ENCODE assay signal across 8 cellular contexts in the genomic region with DNA sequence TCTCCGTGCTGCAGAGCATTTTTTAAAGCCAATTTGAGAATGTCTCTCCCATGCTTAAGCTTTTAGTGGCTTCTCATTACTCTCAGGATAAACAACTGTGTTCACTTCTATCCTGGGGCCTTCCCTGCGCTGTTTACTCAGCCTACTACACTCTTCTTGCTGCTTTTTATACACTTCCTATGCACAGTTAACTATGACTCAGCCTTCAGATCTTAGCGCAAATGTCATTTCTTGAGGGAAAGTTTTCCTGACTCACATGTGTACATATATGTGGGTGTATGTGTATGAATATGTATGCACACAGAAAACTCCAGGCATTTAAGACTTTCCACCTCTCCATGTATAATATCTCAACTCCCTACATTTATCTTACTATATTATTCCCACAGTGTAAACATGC. TPM values are rescaled to one million over a fixed set of nuclear protein-coding genes. Genes with fewer than 3 reads are reported as not detected.
A peak's percentile ranks its signal among the peaks of the same experiment; 100 is the strongest.
DNase-seq lines count a peak whose midpoint lies in the region; ATAC-seq, FAIRE-seq and TF ChIP-seq lines count a peak whose summit lies in the region.

No MANE protein-coding gene starts in this region.

- intact Hi-C loops in HepG2 (cut with micrococcal nuclease; ENCODE audit: unreplicated experiment): no loop called here

- no peak overlapping the region for H2AFZ ChIP-seq in HepG2 (ENCODE audit: low read length)

- no peak overlapping the region for H3K4me3 ChIP-seq in HepG2 (replicated peaks in 1 of 3; ENCODE audit: insufficient read depth in 1 of 3, low read depth in 2 of 3, low read length in 3 of 3)

- H4K20me1 ChIP-seq in HepG2 (ENCODE audit: insufficient read depth, low read length): no peaks in the 10 kb centered on the region

- H3K4me1 Mint-ChIP-seq in activated CD8-positive, alpha-beta T cell treated with anti-CD3 and anti-CD28 coated beads, Interleukin-2, amount 10 ng/mL, durations not matched to agents 7 days and 5 days (ENCODE audit: low read depth): peaks cover 19% of the 10 kb centered on the region

- H3K9me3 ChIP-seq in HepG2 (ENCODE audit: low read length): no peaks in the 10 kb centered on the region

- H3K4me2 ChIP-seq in HepG2 (ENCODE audit: low read depth, low read length): no peak overlapping the region

- H3K36me3 Mint-ChIP-seq in activated CD8-positive, alpha-beta T cell treated with anti-CD3 and anti-CD28 coated beads, Interleukin-2, amount 10 ng/mL, durations not matched to agents 7 days and 5 days (ENCODE audit: low read depth): no peaks in the 10 kb centered on the region

- no peak for TF ChIP-seq POLR2A in HepG2 (IDR thresholded peaks at IDR 0.05; ENCODE audit: insufficient read depth in 1 of 2, low read depth in 2 of 2, low read length in 2 of 2)

- no peaks in the 10 kb centered on the region; a peak in 1 of 5 replicates for H3K36me3 ChIP-seq in HepG2 (replicated peaks in 1 of 2; ENCODE audit: control insufficient read depth in 1 of 2, insufficient read depth in 2 of 2, low read length in 2 of 2)

- no peak for TF ChIP-seq CTCF in HepG2 (CRISPR knock-in tag; IDR thresholded peaks at IDR 0.05)

- no peak for TF ChIP-seq RAD21 in HepG2 (CRISPR knock-in tag; IDR thresholded peaks at IDR 0.05)

- in situ Hi-C loops in HepG2 (cut with HindIII; ENCODE audit: extremely low pct_ligation_motif_present, low pct_unique_long_range_greater_than_20kb): no loop called here

- CTCF ChIA-PET in activated CD8-positive, alpha-beta T cell treated with anti-CD3 and anti-CD28 coated beads, Interleukin-2, amount 10 ng/mL, durations not matched to agents 7 days and 5 days (lab: Charles Lee): interaction anchor here (0.9 kb wide), 1 partner anchor 164 kb away, joined by 3 read pairs; no protein-coding TSS in a partner anchor
- CTCF ChIA-PET in HepG2 (lab: Yijun Ruan, JAX; ENCODE audit: low intra/inter-chr PET ratio, low total read pairs): no interaction called here

- H3K27me3 Mint-ChIP-seq in activated CD8-positive, alpha-beta T cell treated with anti-CD3 and anti-CD28 coated beads, Interleukin-2, amount 10 ng/mL, durations not matched to agents 7 days and 5 days (ENCODE audit: low read depth): no peaks in the 10 kb centered on the region

- H3K27me3 ChIP-seq in HepG2 (ENCODE audit: control insufficient read depth in 1 of 2, insufficient read depth in 2 of 2, low read length in 2 of 2): no peaks in the 10 kb centered on the region

- DNase-seq in EH (ENCODE audit: low read depth): peak; percentile 80
- no peak for DNase-seq in activated CD8-positive, alpha-beta T cell treated with anti-CD3 and anti-CD28 coated beads, Interleukin-2, amount 10 ng/mL, durations not matched to agents 7 days and 5 days
- no peak for DNase-seq in HepG2 (ENCODE audit: low spot score)
- DNase-seq in medulla oblongata (ENCODE audit: extremely low spot score): no peak
- no peak for DNase-seq in NAMALWA (ENCODE audit: low spot score)
- DNase-seq in NCI-H2107 treated with DMSO at 0.1 percent for 48 hours (lab: John Stamatoyannopoulos, UW; ENCODE audit: unreplicated experiment): no peak

- H3K4me3 Mint-ChIP-seq in activated CD8-positive, alpha-beta T cell treated with anti-CD3 and anti-CD28 coated beads, Interleukin-2, amount 10 ng/mL, durations not matched to agents 7 days and 5 days: no peak overlapping the region

- H3K27ac Mint-ChIP-seq in activated CD8-positive, alpha-beta T cell treated with anti-CD3 and anti-CD28 coated beads, Interleukin-2, amount 10 ng/mL, durations not matched to agents 7 days and 5 days: no peak overlapping the region

- no peak overlapping the region for H3K27ac ChIP-seq in HepG2 (ENCODE audit: extremely low read length, insufficient read depth, low read length)

- H3K9me3 Mint-ChIP-seq in activated CD8-positive, alpha-beta T cell treated with anti-CD3 and anti-CD28 coated beads, Interleukin-2, amount 10 ng/mL, durations not matched to agents 7 days and 5 days (ENCODE audit: insufficient read depth): no peaks in the 10 kb centered on the region

- no TSS peak for BruUV-seq in HepG2 (replicated peaks; lab: Mats Ljungman, UMichigan)

- H3K79me2 ChIP-seq in HepG2 (ENCODE audit: insufficient read depth, low read length): peaks cover 85% of the 10 kb centered on the region

- TF ChIP-seq EP300 in HepG2 (IDR thresholded peaks at IDR 0.05; ENCODE audit: low read depth in 2 of 2, low read length in 2 of 2) (no peak), HepG2 (CRISPR knock-in tag; IDR thresholded peaks at IDR 0.05; ENCODE audit: borderline replicate concordance) (no peak)

- no peak for FAIRE-seq in HepG2 (lab: Jason Lieb, UNC)

- POLR2A ChIA-PET in activated CD8-positive, alpha-beta T cell treated with anti-CD3 and anti-CD28 coated beads, Interleukin-2, amount 10 ng/mL, durations not matched to agents 7 days and 5 days (lab: Charles Lee): interaction anchor here (0.7 kb wide), 1 partner anchor 9 kb away, joined by 4 read pairs; no protein-coding TSS in a partner anchor
- POLR2A ChIA-PET in HepG2 (lab: Yijun Ruan, JAX): no interaction called here

- WGBS in HepG2 (ENCODE audit: low lambda C conversion rate): 54% methylated on average over 3 of the region's 3 CpGs

- peaks cover 38% of the 10 kb centered on the region for H3K4me1 ChIP-seq in HepG2 (ENCODE audit: insufficient read depth, low read length)

- ATAC-seq in HG02852 (IDR thresholded peaks at IDR 0.05; ENCODE audit: unreplicated experiment): peak; percentile 85
- ATAC-seq in activated CD8-positive, alpha-beta T cell treated with anti-CD3 and anti-CD28 coated beads, Interleukin-2, amount 10 ng/mL, durations not matched to agents 7 days and 5 days: peak; percentile 42
- ATAC-seq in HepG2: peak; percentile 47; the same call in 1 of the 3 replicates
- ATAC-seq in GM21526 (IDR thresholded peaks at IDR 0.05; ENCODE audit: low FRiP score, unreplicated experiment): no peak

- no peak overlapping the region for H3K9ac ChIP-seq in HepG2 (ENCODE audit: insufficient read depth, low read depth, low read length)

TF ChIP-seq in HepG2, 621 proteins besides CTCF, POLR2A, EP300 and RAD21 (continues in another document):
- no peak for TF ChIP-seq ISL2 (CRISPR knock-in tag; IDR thresholded peaks at IDR 0.05)

RNA-seq across cellular contexts. Expression of gene THAP12, which starts 9.8 kb away (rescaled TPM):
- 10 to 100 TPM; 50.8 to 53.1 TPM for total RNA-seq in activated CD8-positive, alpha-beta T cell treated with anti-CD3 and anti-CD28 coated beads, Interleukin-2, amount 10 ng/mL, durations not matched to agents 7 days and 5 days
- total RNA-seq in HepG2 (2016; rRNA removed; fragmentation: Illumina TruSeq; extraction: Trizol): 51.3 and 74.3 TPM in 2 replicates
- 12.1 and 16.8 TPM in 2 replicates for total RNA-seq in HepG2 (2016; cell fraction: cytosol; rRNA removed; fragmentation: Illumina TruSeq; extraction: Trizol; ENCODE audit: low read depth)
- total RNA-seq in HepG2 (2016; cell fraction: insoluble cytoplasmic fraction; rRNA removed; fragmentation: Illumina TruSeq; extraction: Trizol): 50.5 and 71.4 TPM in 2 replicates
- 60.5 and 71.9 TPM in 2 replicates for total RNA-seq in HepG2 (2016; cell fraction: membrane; rRNA removed; fragmentation: Illumina TruSeq; extraction: Trizol)
- total RNA-seq in HepG2 (2016; cell fraction: nucleus; rRNA removed; fragmentation: Illumina TruSeq; extraction: Trizol): 32.5 and 35.7 TPM in 2 replicates
- 14.8 and 18.8 TPM in 2 replicates for polyA plus RNA-seq in HepG2 (2011; rRNA removed)
- 7.0 and 12.9 TPM in 2 replicates for polyA plus RNA-seq in HepG2 (2011; cell fraction: cytosol; rRNA removed)
- polyA plus RNA-seq in HepG2 (2011; cell fraction: nucleus; rRNA removed): 4.3 and 5.7 TPM in 2 replicates
- 21.7 and 26.2 TPM in 2 replicates for polyA plus RNA-seq in HepG2 (2012)
- polyA plus RNA-seq in HepG2 (2016; cell fraction: cytosol; fragmentation: Illumina TruSeq; extraction: Trizol; ENCODE audit: low read depth): 14.2 and 14.3 TPM in 2 replicates
- 60.0 and 64.8 TPM in 2 replicates for polyA plus RNA-seq in HepG2 (2016; cell fraction: insoluble cytoplasmic fraction; fragmentation: Illumina TruSeq; extraction: Trizol; ENCODE audit: low read depth)
- polyA plus RNA-seq in HepG2 (2016; cell fraction: membrane; fragmentation: Illumina TruSeq; extraction: Trizol; ENCODE audit: low read depth): 44.9 and 48.1 TPM in 2 replicates
- 36.4 and 40.3 TPM in 2 replicates for polyA plus RNA-seq in HepG2 (2016; cell fraction: nucleus; fragmentation: Illumina TruSeq; extraction: Trizol; ENCODE audit: insufficient read depth, low read depth)
- polyA minus RNA-seq in HepG2 (2011; rRNA and poly(A)+ RNA removed; ENCODE audit: low replicate concordance): 6.1 and 17.9 TPM in 2 replicates
- 11.9 and 17.2 TPM in 2 replicates for polyA minus RNA-seq in HepG2 (2011; cell fraction: cytosol; rRNA and poly(A)+ RNA removed)
- polyA minus RNA-seq in HepG2 (2011; cell fraction: nucleus; rRNA and poly(A)+ RNA removed): 28.1 and 31.5 TPM in 2 replicates

RNA-seq across cellular contexts. Expression of gene GVQW3, which starts 10.0 kb away (rescaled TPM):
- 1 to 10 TPM; 3.5 to 4.0 TPM for total RNA-seq in activated CD8-positive, alpha-beta T cell treated with anti-CD3 and anti-CD28 coated beads, Interleukin-2, amount 10 ng/mL, durations not matched to agents 7 days and 5 days
- total RNA-seq in HepG2 (2016; rRNA removed; fragmentation: Illumina TruSeq; extraction: Trizol): 2.9 and 5.6 TPM in 2 replicates
- 1.2 and 1.4 TPM in 2 replicates for total RNA-seq in HepG2 (2016; cell fraction: cytosol; rRNA removed; fragmentation: Illumina TruSeq; extraction: Trizol; ENCODE audit: low read depth)
- 4.0 and 4.7 TPM in 2 replicates for total RNA-seq in HepG2 (2016; cell fraction: insoluble cytoplasmic fraction; rRNA removed; fragmentation: Illumina TruSeq; extraction: Trizol)
- total RNA-seq in HepG2 (2016; cell fraction: membrane; rRNA removed; fragmentation: Illumina TruSeq; extraction: Trizol): 2.4 and 3.0 TPM in 2 replicates
- total RNA-seq in HepG2 (2016; cell fraction: nucleus; rRNA removed; fragmentation: Illumina TruSeq; extraction: Trizol): 14.0 and 15.9 TPM in 2 replicates
- polyA plus RNA-seq in HepG2 (2011; rRNA removed): 5.0 and 5.4 TPM in 2 replicates
- polyA plus RNA-seq in HepG2 (2011; cell fraction: cytosol; rRNA removed): 2.1 and 2.4 TPM in 2 replicates
- 8.6 and 13.2 TPM in 2 replicates for polyA plus RNA-seq in HepG2 (2011; cell fraction: nucleus; rRNA removed)
- 2.7 and 4.3 TPM in 2 replicates for polyA plus RNA-seq in HepG2 (2012)
- polyA plus RNA-seq in HepG2 (2016; cell fraction: cytosol; fragmentation: Illumina TruSeq; extraction: Trizol; ENCODE audit: low read depth): 0.47 and 0.55 TPM in 2 replicates
- 1.3 and 2.2 TPM in 2 replicates for polyA plus RNA-seq in HepG2 (2016; cell fraction: insoluble cytoplasmic fraction; fragmentation: Illumina TruSeq; extraction: Trizol; ENCODE audit: low read depth)
- 1.2 and 1.4 TPM in 2 replicates for polyA plus RNA-seq in HepG2 (2016; cell fraction: membrane; fragmentation: Illumina TruSeq; extraction: Trizol; ENCODE audit: low read depth)
- 11.5 TPM in 2 replicates for polyA plus RNA-seq in HepG2 (2016; cell fraction: nucleus; fragmentation: Illumina TruSeq; extraction: Trizol; ENCODE audit: insufficient read depth, low read depth)
- polyA minus RNA-seq in HepG2 (2011; rRNA and poly(A)+ RNA removed; ENCODE audit: low replicate concordance): 5.4 and 9.4 TPM in 2 replicates
- polyA minus RNA-seq in HepG2 (2011; cell fraction: cytosol; rRNA and poly(A)+ RNA removed): 1.5 and 1.7 TPM in 2 replicates
- 13.8 and 16.8 TPM in 2 replicates for polyA minus RNA-seq in HepG2 (2011; cell fraction: nucleus; rRNA and poly(A)+ RNA removed)
